In genomic region chr14:22811752-22812151, GRCh38 we compare ENCODE assay signal across 13 cellular contexts. TPM values are rescaled to one million over a fixed set of nuclear protein-coding genes. Genes with fewer than 3 reads are reported as not detected.
DNase-seq lines count a peak whose midpoint lies in the region; ATAC-seq and TF ChIP-seq lines count a peak whose summit lies in the region.
"Had no signal": no experiment of that assay in that cellular context is flagged by ENCODE, and none has a peak within 500 bp of the region (broad histone marks: within the 10 kb centered on the region; RNA-seq: fewer than 3 reads in every experiment).

No MANE protein-coding gene starts in this region.

- H3K4me1 Mint-ChIP-seq in activated CD4-positive, alpha-beta memory T cell treated with anti-CD3 and anti-CD28 coated beads for 36 hours (ENCODE audit: low read depth), result peaks cover 8% of the 10 kb centered on the region

- POLR2A ChIA-PET in activated CD4-positive, alpha-beta memory T cell treated with anti-CD3 and anti-CD28 coated beads for 36 hours (lab: Charles Lee), result no interaction called here

- no peaks in the 10 kb centered on the region for H4K20me1 ChIP-seq in BLaER1

- no peak overlapping the region for H3K4me3 ChIP-seq in BLaER1
- no peak overlapping the region for H3K4me3 ChIP-seq in fibroblast of the aortic adventitia (ENCODE audit: low read depth, low read length)
- H3K4me3 ChIP-seq: SJSA1 had no signal

- H3K36me3 Mint-ChIP-seq in activated CD4-positive, alpha-beta memory T cell treated with anti-CD3 and anti-CD28 coated beads for 36 hours, result no peaks in the 10 kb centered on the region
- H3K36me3 Mint-ChIP-seq: CD8-positive, alpha-beta memory T cell had no signal

- no peaks in the 10 kb centered on the region for H3K27me3 ChIP-seq in BLaER1
- H3K27me3 ChIP-seq: SJSA1 had no signal

- no peaks in the 10 kb centered on the region for H3K27me3 Mint-ChIP-seq in activated CD4-positive, alpha-beta memory T cell treated with anti-CD3 and anti-CD28 coated beads for 36 hours
- H3K27me3 Mint-ChIP-seq: activated CD8-positive, alpha-beta T cell treated with anti-CD3 and anti-CD28 coated beads for 36 hours had no signal

- peak; percentile 58 for DNase-seq in NOMO-1 treated with DMSO at 0.1 percent for 48 hours (lab: John Stamatoyannopoulos, UW; ENCODE audit: unreplicated experiment)
- DNase-seq in fibroblast of the aortic adventitia (ENCODE audit: low read depth), result peak; percentile 37
- no peak for DNase-seq in activated CD4-positive, alpha-beta memory T cell treated with anti-CD3 and anti-CD28 coated beads for 36 hours
- DNase-seq in activated T-cell treated with anti-CD3 and anti-CD28 coated beads, Interleukin-2, amount 50 U/mL, for 48 hours, result no peak
- DNase-seq: activated CD8-positive, alpha-beta T cell treated with anti-CD3 and anti-CD28 coated beads for 36 hours; CD8-positive, alpha-beta memory T cell; NCI-H1105 treated with DMSO at 0.1 percent for 48 hours; NCI-H2227 treated with DMSO at 0.1 percent for 48 hours; nucleus accumbens had no signal

- no peaks in the 10 kb centered on the region for H3K9me3 ChIP-seq in BLaER1
- H3K9me3 ChIP-seq: SJSA1 had no signal

- H3K4me1 ChIP-seq in BLaER1, result peaks cover 47% of the 10 kb centered on the region
- H3K4me1 ChIP-seq: SJSA1 had no signal

- no peaks in the 10 kb centered on the region for H3K9me3 Mint-ChIP-seq in activated CD4-positive, alpha-beta memory T cell treated with anti-CD3 and anti-CD28 coated beads for 36 hours
- H3K9me3 Mint-ChIP-seq: activated CD8-positive, alpha-beta T cell treated with anti-CD3 and anti-CD28 coated beads for 36 hours; CD8-positive, alpha-beta memory T cell had no signal

- CTCF ChIA-PET in activated CD4-positive, alpha-beta memory T cell treated with anti-CD3 and anti-CD28 coated beads for 36 hours (lab: Charles Lee), result interaction anchor here (0.7 to 1.0 kb wide), 3 partner anchors 11 to 589 kb away, joined by 4 to 5 read pairs (median 4); no protein-coding TSS in a partner anchor

- H3K27ac Mint-ChIP-seq in activated CD4-positive, alpha-beta memory T cell treated with anti-CD3 and anti-CD28 coated beads for 36 hours, result no peak overlapping the region
- H3K27ac Mint-ChIP-seq: activated CD8-positive, alpha-beta T cell treated with anti-CD3 and anti-CD28 coated beads for 36 hours; CD8-positive, alpha-beta memory T cell had no signal

- TF ChIP-seq CTCF in fibroblast of the aortic adventitia (IDR thresholded peaks at IDR 0.05; ENCODE audit: insufficient read depth, low read length), result no peak

- ATAC-seq in HG02759 (IDR thresholded peaks at IDR 0.05; ENCODE audit: unreplicated experiment), result no peak
- ATAC-seq: activated CD8-positive, alpha-beta T cell treated with anti-CD3 and anti-CD28 coated beads for 36 hours; sciatic nerve had no signal

- intact Hi-C loops in activated CD4-positive, alpha-beta memory T cell treated with anti-CD3 and anti-CD28 coated beads for 36 hours (cut with micrococcal nuclease), result no loop called here

- H3K4me3 Mint-ChIP-seq in activated CD4-positive, alpha-beta memory T cell treated with anti-CD3 and anti-CD28 coated beads for 36 hours, result no peak overlapping the region
- H3K4me3 Mint-ChIP-seq: activated CD8-positive, alpha-beta T cell treated with anti-CD3 and anti-CD28 coated beads for 36 hours; CD8-positive, alpha-beta memory T cell had no signal

- H3K9ac ChIP-seq in BLaER1, result no peak overlapping the region

- no peak overlapping the region for H3K27ac ChIP-seq in BLaER1
- H3K27ac ChIP-seq: SJSA1 had no signal

- H3K36me3 ChIP-seq in BLaER1, result no peaks in the 10 kb centered on the region
- H3K36me3 ChIP-seq: SJSA1 had no signal

- H3K4me2 ChIP-seq in BLaER1, result peak overlapping the region; percentile 2

RNA-seq across cellular contexts. Expression of gene SLC7A7, which starts 3.5 kb away (rescaled TPM):
- total RNA-seq in fibroblast of the aortic adventitia (ENCODE audit: low replicate concordance), result 2.5 and 16.5 TPM in 2 replicates
- total RNA-seq in activated CD4-positive, alpha-beta memory T cell treated with anti-CD3 and anti-CD28 coated beads for 36 hours, result under 1 TPM; 0.10 to 0.34 TPM

RNA-seq across cellular contexts. Expression of gene MRPL52, which starts 17.9 kb away (rescaled TPM):
- 14.2 and 69.9 TPM in 2 replicates for total RNA-seq in fibroblast of the aortic adventitia (ENCODE audit: low replicate concordance)
- total RNA-seq in activated CD4-positive, alpha-beta memory T cell treated with anti-CD3 and anti-CD28 coated beads for 36 hours, result 100 to 1,000 TPM; 152 to 156 TPM

RNA-seq across cellular contexts. Expression of gene MMP14, which starts 24.6 kb away (rescaled TPM):
- 258 and 311 TPM in 2 replicates for total RNA-seq in fibroblast of the aortic adventitia (ENCODE audit: low replicate concordance)
- total RNA-seq in activated CD4-positive, alpha-beta memory T cell treated with anti-CD3 and anti-CD28 coated beads for 36 hours, result 1 to 10 TPM; 1.1 to 1.4 TPM

RNA-seq across cellular contexts. Expression of gene OXA1L, which starts 45.3 kb away (rescaled TPM):
- 50.9 and 66.4 TPM in 2 replicates for total RNA-seq in fibroblast of the aortic adventitia (ENCODE audit: low replicate concordance)
- total RNA-seq in activated CD4-positive, alpha-beta memory T cell treated with anti-CD3 and anti-CD28 coated beads for 36 hours, result 100 to 1,000 TPM; 131 to 136 TPM

RNA-seq across cellular contexts. Expression of gene LRP10, which starts 59.8 kb away (rescaled TPM):
- 104 and 107 TPM in 2 replicates for total RNA-seq in fibroblast of the aortic adventitia (ENCODE audit: low replicate concordance)
- 10 to 100 TPM; 62.4 to 64.3 TPM for total RNA-seq in activated CD4-positive, alpha-beta memory T cell treated with anti-CD3 and anti-CD28 coated beads for 36 hours

Comparison
In these comparisons a context has a peak if more than half of its experiments do, and no peak if none do; other contexts are left out.
1. DNase-seq: peak in NOMO-1 treated with DMSO at 0.1 percent for 48 hours (single experiment) and fibroblast of the aortic adventitia (single experiment); none in activated CD4-positive, alpha-beta memory T cell treated with anti-CD3 and anti-CD28 coated beads for 36 hours (single experiment) and activated T-cell treated with anti-CD3 and anti-CD28 coated beads, Interleukin-2, amount 50 U/mL, for 48 hours (0 of 2).
2. RNA of gene MMP14, which starts 24.6 kb away (total RNA-seq): 258 to 311 TPM in fibroblast of the aortic adventitia; 1.1 to 1.4 TPM in activated CD4-positive, alpha-beta memory T cell treated with anti-CD3 and anti-CD28 coated beads for 36 hours; every median in the first group is over 100 times any median in the second.